In the genomic region with DNA sequence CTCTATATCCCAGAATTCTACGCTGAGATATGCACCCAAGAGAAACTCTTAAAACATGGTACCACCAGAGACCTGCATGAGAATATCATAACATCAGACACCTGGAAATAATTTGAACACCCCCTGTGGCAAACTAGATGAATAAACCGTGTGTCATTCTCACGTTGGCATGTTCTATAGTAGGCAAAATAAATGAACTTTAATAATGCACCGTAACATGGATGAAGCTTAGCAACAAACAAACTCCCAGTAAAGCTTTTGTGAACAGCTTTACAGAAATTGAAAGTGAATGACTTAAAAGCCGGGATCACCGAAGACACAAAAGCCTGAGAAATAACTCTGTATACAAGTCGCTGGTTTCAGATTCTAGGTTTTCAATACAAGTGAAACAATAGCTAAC, we compare ENCODE assay signal across 18 cellular contexts.
DNase-seq lines count a peak whose midpoint lies in the region; ATAC-seq, FAIRE-seq and TF ChIP-seq lines count a peak whose summit lies in the region.
"Had no signal": no experiment of that assay in that cellular context is flagged by ENCODE, and none has a peak within 500 bp of the region (broad histone marks: within the 10 kb centered on the region; RNA-seq: fewer than 3 reads in every experiment).

No MANE protein-coding gene starts in this region.

- RAD21 ChIA-PET in GM12878 (lab: Charles Lee; ENCODE audit: unreplicated experiment) = interaction anchor here (0.9 to 1.8 kb wide), 7 partner anchors 19 to 1172 kb away, joined by 3 to 8 read pairs (median 4); a partner anchor contains a TSS

- no peak for TF ChIP-seq POLR2A in GM12878 (IDR thresholded peaks at IDR 0.05; ENCODE audit: low read depth, low read length)

- in situ Hi-C loops in GM12878 (cut with MboI) = no loop called here

- FAIRE-seq in GM12878 (lab: Jason Lieb, UNC) = no peak
- FAIRE-seq in GM19239 (lab: Jason Lieb, UNC) = no peak
- FAIRE-seq: HepG2, TTC549 had no signal

- H3K36me3 ChIP-seq in ACC112 (ENCODE audit: insufficient read depth, low read length) (peaks cover 1% of the 10 kb centered on the region), GM12878 (ENCODE audit: control insufficient read depth in 2 of 2, insufficient read depth in 2 of 2, low read length in 1 of 2) (no peaks in the 10 kb centered on the region), ascending aorta (no peaks in the 10 kb centered on the region)

- SMC1A ChIA-PET in GM12878 (lab: Charles Lee; ENCODE audit: uncharacterized antibody, unreplicated experiment) = interaction anchor here (0.5 to 1.6 kb wide), 14 partner anchors 9 to 1169 kb away, joined by 3 to 8 read pairs (median 3); no protein-coding TSS in a partner anchor

- intact Hi-C loops in GM12878 (cut with micrococcal nuclease; ENCODE audit: unreplicated experiment) = loop anchor here (5.0 to 10.0 kb wide), 4 partner anchors 354 to 1169 kb away; a partner anchor contains a TSS
- intact Hi-C loops in ascending aorta (cut with DNase I) = no loop called here

- POLR2A ChIA-PET in GM12878 (lab: Charles Lee) (interaction anchor here (2.9 kb wide), 1 partner anchor 44 kb away, joined by 7 read pairs; no protein-coding TSS in a partner anchor), GM10248 (lab: Yijun Ruan, JAX) (no interaction called here)

- H2AFZ ChIP-seq in ACC112 (ENCODE audit: low read length, unreplicated experiment) (peak overlapping the region; percentile 74), GM12878 (ENCODE audit: control insufficient read depth, low read depth, low read length) (no peak overlapping the region)

- H3K9ac ChIP-seq in GM12878 (ENCODE audit: control insufficient read depth, insufficient read depth, low read length) = no peak overlapping the region

- H3K4me3 ChIP-seq in ACC112 (ENCODE audit: low read depth, low read length) (peak overlapping the region; percentile 34), GM12878 (no peak overlapping the region), ascending aorta (no peak overlapping the region)

- no peak overlapping the region for H3K4me2 ChIP-seq in GM12878 (ENCODE audit: control insufficient read depth, insufficient read depth)

- TF ChIP-seq CTCF in GM12878 (IDR thresholded peaks at IDR 0.05 in 2 of 3, conservative IDR thresholded peaks at IDR 0.05 in 1 of 3; ENCODE audit: control insufficient read depth in 2 of 3, extremely low read depth in 1 of 3, insufficient read depth in 1 of 3, low read depth in 3 of 3, low read length in 3 of 3) (no peak), GM10248 (IDR thresholded peaks at IDR 0.05; ENCODE audit: control extremely low read depth, extremely low read depth, low read depth, missing control alignments) (no peak), ascending aorta (IDR thresholded peaks at IDR 0.05) (no peak)

- no peaks in the 10 kb centered on the region for H3K27me3 ChIP-seq in ACC112 (ENCODE audit: insufficient read depth, low read length)
- H3K27me3 ChIP-seq in GM12878 (replicated peaks in 1 of 2; ENCODE audit: control insufficient read depth in 2 of 2, insufficient read depth in 2 of 2, low read length in 1 of 2) = no peaks in the 10 kb centered on the region
- no peaks in the 10 kb centered on the region for H3K27me3 ChIP-seq in ascending aorta

- TF ChIP-seq EP300 in GM12878 (IDR thresholded peaks at IDR 0.05; ENCODE audit: borderline replicate concordance in 1 of 2, control insufficient read depth in 1 of 2, low read depth in 2 of 2, low read length in 2 of 2) = no peak

- 23% methylated on average over 7 of the region's 7 CpGs for WGBS in GM12878 (ENCODE audit: insufficient coverage, insufficient replicate concordance, low lambda C conversion rate, missing lambda C conversion rate)

- H3K9me3 ChIP-seq in GM12878 (replicated peaks; ENCODE audit: control insufficient read depth, insufficient read depth, low read length) (no peaks in the 10 kb centered on the region), ascending aorta (no peaks in the 10 kb centered on the region)

- H3K4me1 ChIP-seq in ACC112 (ENCODE audit: control insufficient read depth, insufficient read depth, low read length, unreplicated experiment) (peaks cover 30% of the 10 kb centered on the region), GM12878 (ENCODE audit: control insufficient read depth, insufficient read depth, low read length) (no peaks in the 10 kb centered on the region), ascending aorta (peaks cover 0 to 6% of the 10 kb centered on the region in 2 donors)

- DNase-seq in M059J (ENCODE audit: low read depth) = peak; percentile 89
- DNase-seq in GM12878 (ENCODE audit: low read depth, low spot score) = no peak
- peak; percentile 3 for DNase-seq in medulla oblongata (ENCODE audit: extremely low spot score)
- no peak for DNase-seq in GM10248 (ENCODE audit: extremely low spot score)
- DNase-seq in ascending aorta (ENCODE audit: low spot score in 2 of 2) = no peak
- no peak for DNase-seq in NCI-H2227 (lab: John Stamatoyannopoulos, UW; ENCODE audit: unreplicated experiment)
- DNase-seq in GM19239 (ENCODE audit: insufficient read length, low spot score) = no peak
- DNase-seq: activated CD4-positive, alpha-beta T cell treated with anti-CD3 and anti-CD28 coated beads, Interleukin-2, amount 10 ng/mL, durations not matched to agents 24 days and 14 days; activated CD8-positive, alpha-beta memory T cell treated with anti-CD3 and anti-CD28 coated beads, Interleukin-2, amount 50 U/mL, for 4 hours; aorta; cortex of kidney; head of caudate nucleus; NCI-H1930; stimulated activated naive CD4-positive, alpha-beta T cell treated with Interleukin-2 at 50 U/mL for 16 hours had no signal

- H3K79me2 ChIP-seq in ACC112 (ENCODE audit: control insufficient read depth, insufficient read depth, low read length, unreplicated experiment) (no peaks in the 10 kb centered on the region), GM12878 (ENCODE audit: control insufficient read depth, insufficient read depth, low read length) (no peaks in the 10 kb centered on the region)

- TF ChIP-seq RAD21 in GM12878 (IDR thresholded peaks at IDR 0.05; ENCODE audit: insufficient read depth, low read depth, low read length) = no peak

- peak overlapping the region; percentile 11; the same call in 1 of the 2 replicates for H3K27ac ChIP-seq in ACC112 (ENCODE audit: low read depth, low read length)
- H3K27ac ChIP-seq in GM12878 (ENCODE audit: control insufficient read depth, insufficient read depth) = no peak overlapping the region
- H3K27ac ChIP-seq in ascending aorta = no peak overlapping the region
- H3K27ac ChIP-seq: C4-2B had no signal

- ATAC-seq in GM12878 = peak; percentile 28
- ATAC-seq: HepG2 had no signal

- CTCF ChIA-PET in GM12878 (lab: Yijun Ruan, JAX) (no interaction called here), GM10248 (lab: Yijun Ruan, JAX) (interaction anchor here (1.1 to 1.4 kb wide), 2 partner anchors 9 to 15 kb away, joined by 3 read pairs; no protein-coding TSS in a partner anchor)

- no peaks in the 10 kb centered on the region for H4K20me1 ChIP-seq in GM12878 (ENCODE audit: control insufficient read depth, insufficient read depth)

- BruUV-seq in GM12878 (replicated peaks; lab: Mats Ljungman, UMichigan) = no TSS peak

TF ChIP-seq in GM12878, 131 proteins besides CTCF, POLR2A, EP300 and RAD21:
- no peak for TF ChIP-seq SUZ12 (IDR thresholded peaks at IDR 0.05; ENCODE audit: unreplicated experiment)
- no peak for TF ChIP-seq JUNB (IDR thresholded peaks at IDR 0.05)
- no peak for TF ChIP-seq STAT1 (conservative IDR thresholded peaks at IDR 0.05)
- 0 out of 2 replicates have a peak, but pooled peaks have one; percentile 14 for TF ChIP-seq IKZF1 (conservative IDR thresholded peaks at IDR 0.05)
- no peak for TF ChIP-seq JUND (IDR thresholded peaks at IDR 0.05; ENCODE audit: low read depth, low read length)
- TF ChIP-seq, protein P1, sequence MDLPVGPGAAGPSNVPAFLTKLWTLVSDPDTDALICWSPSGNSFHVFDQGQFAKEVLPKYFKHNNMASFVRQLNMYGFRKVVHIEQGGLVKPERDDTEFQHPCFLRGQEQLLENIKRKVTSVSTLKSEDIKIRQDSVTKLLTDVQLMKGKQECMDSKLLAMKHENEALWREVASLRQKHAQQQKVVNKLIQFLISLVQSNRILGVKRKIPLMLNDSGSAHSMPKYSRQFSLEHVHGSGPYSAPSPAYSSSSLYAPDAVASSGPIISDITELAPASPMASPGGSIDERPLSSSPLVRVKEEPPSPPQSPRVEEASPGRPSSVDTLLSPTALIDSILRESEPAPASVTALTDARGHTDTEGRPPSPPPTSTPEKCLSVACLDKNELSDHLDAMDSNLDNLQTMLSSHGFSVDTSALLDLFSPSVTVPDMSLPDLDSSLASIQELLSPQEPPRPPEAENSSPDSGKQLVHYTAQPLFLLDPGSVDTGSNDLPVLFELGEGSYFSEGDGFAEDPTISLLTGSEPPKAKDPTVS (IDR thresholded peaks at IDR 0.05; ENCODE audit: low read depth, low read length) = no peak

Comparison
In these comparisons a context has a peak if more than half of its experiments do, and no peak if none do; other contexts are left out.
1. DNase-seq: peak in M059J (single experiment) and medulla oblongata (single experiment); none in GM12878 (single experiment), GM10248 (single experiment), ascending aorta (0 of 2), NCI-H2227 (single experiment) and GM19239 (single experiment).